ENCODE assay signal across 27 cellular contexts in the genomic region with DNA sequence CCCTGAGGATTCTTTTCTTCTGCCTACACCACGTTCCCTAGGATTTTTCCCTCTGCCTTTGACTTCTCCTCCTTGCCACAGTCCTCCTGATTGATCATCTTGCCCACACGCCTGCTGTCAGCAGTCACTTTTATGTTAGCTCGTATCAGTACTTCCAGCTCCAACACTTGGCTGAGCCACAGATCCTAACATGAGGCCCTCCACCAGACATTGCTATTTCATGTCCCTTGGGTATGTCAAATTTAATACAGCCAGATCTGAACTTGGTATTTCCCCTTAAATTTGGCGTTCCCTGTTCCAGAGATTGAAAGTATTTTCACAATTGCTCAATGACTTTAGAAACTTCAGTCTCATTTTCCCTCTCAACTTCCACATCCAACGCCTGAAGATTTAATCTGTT.
"Had no signal": no experiment of that assay in that cellular context is flagged by ENCODE, and none has a peak within 500 bp of the region (broad histone marks: within the 10 kb centered on the region; RNA-seq: fewer than 3 reads in every experiment).

No MANE protein-coding gene starts in this region.

- H3K36me3 ChIP-seq: brain microvascular endothelial cell, left lung, neutrophil, ovary, tibial artery, upper lobe of right lung had no signal

- ATAC-seq: activated T-cell treated with anti-CD3 and anti-CD28 coated beads, Interleukin-2, amount 50 U/mL, for 72 hours; esophagus mucosa; left lung; stimulated activated memory B cell treated with anti-CD40 and anti-IgM and Interleukin-4, amounts not matched to agents 10 μg/mL and 1 μg/mL and 100 μg/mL, for 72 hours; stimulated activated naive CD8-positive, alpha-beta T cell treated with anti-CD3 and anti-CD28 coated beads, Interleukin-15, amount 100 ng/mL, for 72 hours; upper lobe of right lung had no signal

- H3K27ac ChIP-seq: brain microvascular endothelial cell, left lung, neutrophil, ovary, tibial artery, upper lobe of right lung, VCaP had no signal

- DNase-seq: activated CD4-positive, alpha-beta T cell treated with anti-CD3 and anti-CD28 coated beads for 4 hours; activated CD4-positive, alpha-beta T cell treated with anti-CD3 and anti-CD28 coated beads, Interleukin-2, amount 50 U/mL, for 4 hours; activated naive CD4-positive, alpha-beta T cell; activated T-cell treated with anti-CD3 and anti-CD28 coated beads for 4 hours; activated T-cell treated with anti-CD3 and anti-CD28 coated beads, Interleukin-2, amount 50 U/mL, for 72 hours; amniotic stem cell; brain microvascular endothelial cell; central memory CD4-positive, alpha-beta T cell; kidney glomerular epithelial cell; mammary epithelial cell; naive B cell; nephron progenitor cell; ovary; stimulated activated CD4-positive, alpha-beta T cell treated with anti-CD3 and anti-CD28 coated beads, Interleukin-1b, Interleukin-23, amount 100 ng/mL, for 48 hours; stimulated activated CD4-positive, alpha-beta T cell treated with anti-CD3 and anti-CD28 coated beads, Interleukin-4, amount 100 ng/mL, for 4 hours; stimulated activated CD8-positive, alpha-beta memory T cell treated with anti-CD3 and anti-CD28 coated beads, Interleukin-4, amount 100 ng/mL, for 48 hours; stimulated activated naive CD8-positive, alpha-beta T cell treated with anti-CD3 and anti-CD28 coated beads, Interleukin-15, amount 100 ng/mL, for 72 hours; SW 1271; T-helper 9 cell; upper lobe of right lung had no signal

- H3K4me3 ChIP-seq: left lung, ovary, smooth muscle cell, tibial artery, upper lobe of right lung had no signal

- H3K9me3 ChIP-seq: left lung, neutrophil, ovary, tibial artery, upper lobe of right lung had no signal

- H3K27me3 ChIP-seq: brain microvascular endothelial cell, left lung, neutrophil, ovary, tibial artery, upper lobe of right lung had no signal

- H3K4me1 ChIP-seq: left lung, tibial artery, upper lobe of right lung had no signal

- H3K4me2 ChIP-seq: smooth muscle cell had no signal
